ENCODE assay signal across 31 cellular contexts in genomic region chr5:58200451-58200850, GRCh38.
"Had no signal": no experiment of that assay in that cellular context is flagged by ENCODE, and none has a peak within 500 bp of the region (broad histone marks: within the 10 kb centered on the region; RNA-seq: fewer than 3 reads in every experiment).

No MANE protein-coding gene starts in this region.

- H3K4me1 ChIP-seq: Peyer's patch had no signal

- H3K9me3 ChIP-seq: Peyer's patch, SJCRH30 had no signal

- DNase-seq: activated CD4-positive, alpha-beta T cell treated with anti-CD3 and anti-CD28 coated beads, Interleukin-2, amount 10 ng/mL, durations not matched to agents 24 days and 14 days; activated CD4-positive, alpha-beta T cell treated with anti-CD3 and anti-CD28 coated beads, Interleukin-2, amount 50 U/mL, for 4 hours; activated CD8-positive, alpha-beta T cell treated with anti-CD3 and anti-CD28 coated beads for 36 hours; activated effector memory CD4-positive, alpha-beta T cell treated with anti-CD3 and anti-CD28 coated beads, Interleukin-2, amount 50 U/mL, for 16 hours; activated naive CD4-positive, alpha-beta T cell; activated naive CD4-positive, alpha-beta T cell treated with anti-CD3 and anti-CD28 coated beads, Interleukin-2, amount 50 U/mL, for 16 hours; activated naive CD8-positive, alpha-beta T cell treated with anti-CD3 and anti-CD28 coated beads for 36 hours; activated T-cell treated with anti-CD3 and anti-CD28 coated beads, Interleukin-2, amount 50 U/mL, for 1 hour; activated T-cell treated with anti-CD3 and anti-CD28 coated beads, Interleukin-2, amount 50 U/mL, for 72 hours; amniotic stem cell; aorta; brain microvascular endothelial cell; central memory CD4-positive, alpha-beta T cell; Kasumi-1; KG1; MG63; NCI-H1048; NCI-H1105 treated with DMSO at 0.1 percent for 48 hours; NCI-H1436; NCI-H1694; NCI-H1930; NCI-H345; NCI-H524 treated with DMSO at 0.1 percent for 48 hours; PC-3; Peyer's patch; T1000 had no signal

- H3K27me3 ChIP-seq: brain microvascular endothelial cell, MG63, Peyer's patch, SJCRH30 had no signal

- H3K27ac ChIP-seq: brain microvascular endothelial cell, Peyer's patch, RWPE1, SJCRH30, SK-N-MC had no signal

- H3K4me3 ChIP-seq: MG63, Peyer's patch, SJCRH30, SK-N-MC had no signal

- ATAC-seq: activated CD8-positive, alpha-beta T cell treated with anti-CD3 and anti-CD28 coated beads for 36 hours; activated T-cell treated with anti-CD3 and anti-CD28 coated beads, Interleukin-2, amount 50 U/mL, for 72 hours; activated T-helper 17 cell treated with anti-CD3 and anti-CD28 coated beads, Interleukin-2, amount 50 U/mL, for 72 hours; PC-3; Right ventricle myocardium inferior had no signal

- H3K36me3 ChIP-seq: brain microvascular endothelial cell, MG63, Peyer's patch, SJCRH30 had no signal
